ENCODE assay signal across 1 cellular context in the genomic region with DNA sequence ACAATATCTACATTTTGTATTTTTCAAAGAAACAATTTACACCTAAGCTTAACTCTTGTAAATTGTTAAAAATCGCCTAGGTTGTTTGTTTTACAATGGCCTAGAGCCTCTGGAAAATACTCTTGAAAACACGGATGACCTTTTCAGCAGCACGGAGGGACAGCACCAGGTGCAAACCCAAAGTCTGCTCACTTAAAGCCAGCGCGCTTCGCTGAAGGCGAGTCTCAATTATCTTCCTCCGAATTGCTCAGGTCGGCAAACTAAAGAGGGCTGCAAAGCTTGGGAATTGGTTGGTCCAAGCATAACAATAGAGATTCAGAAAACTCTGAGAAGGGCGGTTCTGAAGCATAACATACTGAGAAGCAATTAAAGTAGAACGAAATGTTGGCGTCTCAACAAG.
TF ChIP-seq lines count a peak whose summit lies in the region.

No MANE protein-coding gene starts in this region.

TF ChIP-seq in WTC11, 78 proteins besides CTCF, POLR2A, EP300 and RAD21 (continued from another document):
- no peak for TF ChIP-seq PRDM15 (CRISPR knock-in tag; IDR thresholded peaks at IDR 0.05)
- TF ChIP-seq NR1H2 (CRISPR knock-in tag; IDR thresholded peaks at IDR 0.05), result no peak
- TF ChIP-seq NR3C1 (CRISPR knock-in tag; conservative IDR thresholded peaks at IDR 0.05; ENCODE audit: low read depth), result no peak
- no peak for TF ChIP-seq MXD4 (CRISPR knock-in tag; IDR thresholded peaks at IDR 0.05; ENCODE audit: borderline replicate concordance)
- TF ChIP-seq USF2 (CRISPR knock-in tag; IDR thresholded peaks at IDR 0.05), result no peak
